Comparison of ENCODE assay signal across 8 cellular contexts in the genomic region with DNA sequence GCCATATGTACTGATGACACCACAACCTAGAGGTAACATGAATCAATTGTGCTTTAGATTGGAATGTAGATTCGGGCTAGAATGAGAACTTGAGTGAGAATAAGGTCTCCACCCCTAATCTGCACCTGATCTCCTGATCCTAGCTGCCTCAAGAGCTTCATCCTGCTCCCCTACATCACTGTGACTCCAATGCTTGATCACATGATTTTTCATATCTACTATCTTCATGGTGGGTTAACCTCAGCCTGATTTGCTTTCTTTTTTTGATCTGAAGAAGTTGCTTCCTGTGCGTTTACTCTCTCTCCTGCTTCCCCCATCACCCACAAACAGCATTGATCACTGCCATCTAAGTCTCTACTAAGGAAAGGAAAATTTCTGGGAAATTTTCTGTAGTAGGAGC.
"Had no signal": no experiment of that assay in that cellular context is flagged by ENCODE, and none has a peak within 500 bp of the region (broad histone marks: within the 10 kb centered on the region; RNA-seq: fewer than 3 reads in every experiment).

No MANE protein-coding gene starts in this region.

- ATAC-seq: GM12878 had no signal

- FAIRE-seq: G401.6, GM12878, GM12891, GM12892, GM18507, GM19239 had no signal

- H3K4me3 ChIP-seq: GM12878 had no signal

- DNase-seq: GDM1, GF-D8 had no signal
